In the genomic region with DNA sequence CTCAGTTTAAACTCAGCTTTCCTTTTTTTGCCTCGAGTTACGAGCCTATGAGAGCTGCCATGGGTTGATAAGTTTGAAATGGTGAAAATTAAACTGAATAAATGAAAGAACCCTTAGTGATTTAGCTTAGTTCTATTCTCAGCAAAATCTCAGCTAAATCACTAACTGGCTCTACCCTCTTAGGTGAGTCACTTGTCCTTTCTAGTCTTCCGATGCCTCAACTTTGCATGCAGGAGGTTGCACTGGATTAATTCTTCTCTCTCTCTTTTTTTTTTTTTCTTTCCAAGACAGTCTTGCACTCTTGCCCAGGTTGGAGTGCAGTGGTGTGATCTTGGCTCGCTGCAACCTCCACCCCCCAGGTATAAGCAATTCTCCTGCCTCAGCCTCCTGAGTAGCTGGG, we compare ENCODE assay signal across 18 cellular contexts.
"Had no signal": no experiment of that assay in that cellular context is flagged by ENCODE, and none has a peak within 500 bp of the region (broad histone marks: within the 10 kb centered on the region; RNA-seq: fewer than 3 reads in every experiment).

No MANE protein-coding gene starts in this region.

- ATAC-seq: activated CD4-positive, CD25-positive, alpha-beta regulatory T cell treated with anti-CD3 and anti-CD28 coated beads, Interleukin-2, amount 50 U/mL, for 24 hours; activated CD8-positive, alpha-beta T cell treated with anti-CD3 and anti-CD28 coated beads, Interleukin-2, amount 10 ng/mL, durations not matched to agents 7 days and 5 days; activated naive CD4-positive, alpha-beta T cell treated with anti-CD3 and anti-CD28 coated beads, Interleukin-2, amount 50 U/mL, for 72 hours had no signal

- H3K4me1 ChIP-seq: adrenal gland had no signal

- H3K9me3 ChIP-seq: adrenal gland, left ventricle myocardium inferior, sigmoid colon, thoracic aorta, vagina had no signal

- H3K27ac ChIP-seq: adrenal gland, left ventricle myocardium inferior, sigmoid colon, thoracic aorta, vagina, VCaP had no signal

- H3K36me3 ChIP-seq: adrenal gland, left ventricle myocardium inferior, sigmoid colon, thoracic aorta, vagina had no signal

- H3K9me3 Mint-ChIP-seq: activated CD4-positive, alpha-beta T cell treated with anti-CD3 and anti-CD28 coated beads, Interleukin-2, amount 10 ng/mL, durations not matched to agents 7 days and 5 days; dendritic cell treated with granulocyte-macrophage colony-stimulating factor and Interleukin-4, amounts not matched to agents 40 ng/mL and 50 ng/mL, for 4 days; nephron progenitor cell; type B pancreatic cell had no signal

- H3K4me3 Mint-ChIP-seq: activated CD4-positive, alpha-beta T cell treated with anti-CD3 and anti-CD28 coated beads, Interleukin-2, amount 10 ng/mL, durations not matched to agents 7 days and 5 days; activated CD8-positive, alpha-beta T cell treated with anti-CD3 and anti-CD28 coated beads, Interleukin-2, amount 10 ng/mL, durations not matched to agents 7 days and 5 days; activated T-helper 1 cell treated with anti-CD3 and anti-CD28 coated beads, Interleukin-12 subunit alpha, Interleukin-12 subunit beta, Interleukin-2, Interleukin-4 antibody, amounts not matched to agents 30 ng/mL and 10 ng/mL and 1 ng/mL, durations not matched to agents 14 hours and 24 hours and 36 hours; dendritic cell treated with granulocyte-macrophage colony-stimulating factor and Interleukin-4, amounts not matched to agents 40 ng/mL and 50 ng/mL, for 4 days; nephron progenitor cell; type B pancreatic cell had no signal

- DNase-seq: activated CD4-positive, alpha-beta T cell treated with anti-CD3 and anti-CD28 coated beads, Interleukin-2, amount 10 ng/mL, durations not matched to agents 7 days and 5 days; activated CD8-positive, alpha-beta T cell treated with anti-CD3 and anti-CD28 coated beads, Interleukin-2, amount 10 ng/mL, durations not matched to agents 7 days and 5 days; activated gamma-delta T cell; adrenal gland; effector CD4-positive, alpha-beta T cell; left ventricle myocardium inferior; nephron progenitor cell; sigmoid colon; stimulated activated CD4-positive, alpha-beta T cell treated with anti-CD3 and anti-CD28 coated beads, Interleukin-2, amount 100 ng/mL, for 48 hours; stimulated activated naive CD4-positive, alpha-beta T cell treated with Interleukin-2 at 50 U/mL for 16 hours had no signal

- H3K36me3 Mint-ChIP-seq: activated naive CD4-positive, alpha-beta T cell treated with anti-CD3 and anti-CD28 coated beads, Interleukin-2, amount 50 U/mL, for 72 hours had no signal

- H3K4me3 ChIP-seq: adrenal gland, left ventricle myocardium inferior, sigmoid colon, thoracic aorta, vagina had no signal

- H3K4me1 Mint-ChIP-seq: activated CD4-positive, alpha-beta T cell treated with anti-CD3 and anti-CD28 coated beads, Interleukin-2, amount 10 ng/mL, durations not matched to agents 7 days and 5 days had no signal

- H3K27me3 ChIP-seq: adrenal gland, sigmoid colon, vagina had no signal

- H3K27ac Mint-ChIP-seq: activated CD4-positive, alpha-beta T cell treated with anti-CD3 and anti-CD28 coated beads, Interleukin-2, amount 10 ng/mL, durations not matched to agents 7 days and 5 days; activated CD8-positive, alpha-beta T cell treated with anti-CD3 and anti-CD28 coated beads, Interleukin-2, amount 10 ng/mL, durations not matched to agents 7 days and 5 days; activated T-helper 1 cell treated with anti-CD3 and anti-CD28 coated beads, Interleukin-12 subunit alpha, Interleukin-12 subunit beta, Interleukin-2, Interleukin-4 antibody, amounts not matched to agents 30 ng/mL and 10 ng/mL and 1 ng/mL, durations not matched to agents 14 hours and 24 hours and 36 hours; dendritic cell treated with granulocyte-macrophage colony-stimulating factor and Interleukin-4, amounts not matched to agents 40 ng/mL and 50 ng/mL, for 4 days; nephron progenitor cell; type B pancreatic cell had no signal

- H3K27me3 Mint-ChIP-seq: activated CD4-positive, alpha-beta T cell treated with anti-CD3 and anti-CD28 coated beads, Interleukin-2, amount 10 ng/mL, durations not matched to agents 7 days and 5 days; dendritic cell treated with granulocyte-macrophage colony-stimulating factor and Interleukin-4, amounts not matched to agents 40 ng/mL and 50 ng/mL, for 4 days had no signal
